ENCODE assay signal across 8 cellular contexts in the genomic region with DNA sequence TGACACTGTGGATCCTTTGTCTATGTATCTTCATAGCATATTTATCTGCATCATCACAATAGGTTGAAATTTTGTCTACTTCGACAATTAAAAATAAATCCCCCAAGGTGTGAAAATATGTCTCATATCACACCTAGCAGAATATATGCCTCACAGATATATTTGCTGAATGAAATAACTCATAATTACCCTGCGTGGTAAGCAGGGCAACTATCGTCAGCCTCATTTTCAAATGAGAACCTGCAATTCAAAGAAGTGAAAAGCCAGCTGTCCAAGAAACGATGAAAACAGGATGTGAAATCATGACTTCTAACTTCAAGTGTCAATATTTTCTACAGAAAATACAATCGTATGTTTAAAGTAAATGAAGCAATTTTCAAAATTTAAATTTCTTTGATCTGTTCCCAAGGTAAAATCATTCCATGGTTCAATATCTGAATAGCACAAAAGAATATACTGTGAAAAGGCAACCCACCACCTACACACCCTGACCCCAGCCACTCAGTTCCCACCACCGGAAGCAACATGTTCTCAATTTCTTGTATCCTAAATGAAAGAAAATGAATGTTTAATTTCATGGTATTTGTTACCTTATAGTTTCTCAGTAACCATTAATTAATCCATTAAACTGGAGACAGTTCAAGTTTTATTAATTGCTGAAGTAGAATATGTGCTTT. TPM values are rescaled to one million over a fixed set of nuclear protein-coding genes. Genes with fewer than 3 reads are reported as not detected.
DNase-seq lines count a peak whose midpoint lies in the region; ATAC-seq and TF ChIP-seq lines count a peak whose summit lies in the region.
"Had no signal": no experiment of that assay in that cellular context is flagged by ENCODE, and none has a peak within 500 bp of the region (broad histone marks: within the 10 kb centered on the region; RNA-seq: fewer than 3 reads in every experiment).

No MANE protein-coding gene starts in this region.

- H3K4me1 Mint-ChIP-seq in effector memory CD8-positive, alpha-beta T cell (ENCODE audit: low read depth in 2 of 2): peaks cover 18 to 30% of the 10 kb centered on the region in 2 donors
- H3K4me1 Mint-ChIP-seq in CD14-positive monocyte: peaks cover 15% of the 10 kb centered on the region

- no peaks in the 10 kb centered on the region for H3K36me3 Mint-ChIP-seq in effector memory CD8-positive, alpha-beta T cell (ENCODE audit: insufficient read depth)
- H3K36me3 Mint-ChIP-seq in CD14-positive monocyte: peaks cover 0 to 5% of the 10 kb centered on the region in 2 donors

- peak overlapping the region; percentile 7 to 89 for H3K27ac Mint-ChIP-seq in effector memory CD8-positive, alpha-beta T cell
- peak overlapping the region in 1 of 7 donors; percentile 48 for H3K27ac Mint-ChIP-seq in CD14-positive monocyte

- intact Hi-C loops in CD14-positive monocyte (cut with micrococcal nuclease): no loop called here

- peak in 1 of 3 experiments; percentile 1 for DNase-seq in effector memory CD8-positive, alpha-beta T cell
- DNase-seq in CD14-positive monocyte (ENCODE audit: low spot score) (no peak), AG08395 (ENCODE audit: low spot score) (no peak), DMS114 treated with DMSO at 0.1 percent for 48 hours (lab: John Stamatoyannopoulos, UW; ENCODE audit: unreplicated experiment) (no peak)
- DNase-seq: NCI-H1436 had no signal

- ATAC-seq in GM18517 (IDR thresholded peaks at IDR 0.05; ENCODE audit: unreplicated experiment) (peak; percentile 88), GM21447 (IDR thresholded peaks at IDR 0.05; ENCODE audit: unreplicated experiment) (peak; percentile 79), HG03175 (IDR thresholded peaks at IDR 0.05; ENCODE audit: unreplicated experiment) (peak; percentile 95)
- peak; percentile 36 for ATAC-seq in effector memory CD8-positive, alpha-beta T cell (replicated peaks)

- TF ChIP-seq CTCF in CD14-positive monocyte (IDR thresholded peaks at IDR 0.05): no peak

- peak overlapping the region; percentile 2 to 37 for H3K4me3 Mint-ChIP-seq in effector memory CD8-positive, alpha-beta T cell
- H3K4me3 Mint-ChIP-seq in CD14-positive monocyte: no peak overlapping the region

- H3K9me3 Mint-ChIP-seq in effector memory CD8-positive, alpha-beta T cell: no peaks in the 10 kb centered on the region
- H3K9me3 Mint-ChIP-seq in CD14-positive monocyte: no peaks in the 10 kb centered on the region

- no peaks in the 10 kb centered on the region for H3K27me3 Mint-ChIP-seq in effector memory CD8-positive, alpha-beta T cell
- no peaks in the 10 kb centered on the region for H3K27me3 Mint-ChIP-seq in CD14-positive monocyte (ENCODE audit: low read depth in 3 of 3)

RNA-seq across cellular contexts. Expression of gene TBCA, which starts 57.1 kb away (rescaled TPM):
- 100 to 1,000 TPM; 141 to 150 TPM for polyA plus RNA-seq in CD14-positive monocyte

Comparison
In these comparisons a context has a peak if more than half of its experiments do, and no peak if none do; other contexts are left out.
1. ATAC-seq: peak in every context shown above with its lines; median percentile 95 in HG03175; 88 in GM18517; 79 in GM21447; 36 in effector memory CD8-positive, alpha-beta T cell.
2. H3K4me3 Mint-ChIP-seq: peak in effector memory CD8-positive, alpha-beta T cell (2 of 2); none in CD14-positive monocyte (0 of 2).